Comparison of ENCODE assay signal across 11 cellular contexts in the genomic region with DNA sequence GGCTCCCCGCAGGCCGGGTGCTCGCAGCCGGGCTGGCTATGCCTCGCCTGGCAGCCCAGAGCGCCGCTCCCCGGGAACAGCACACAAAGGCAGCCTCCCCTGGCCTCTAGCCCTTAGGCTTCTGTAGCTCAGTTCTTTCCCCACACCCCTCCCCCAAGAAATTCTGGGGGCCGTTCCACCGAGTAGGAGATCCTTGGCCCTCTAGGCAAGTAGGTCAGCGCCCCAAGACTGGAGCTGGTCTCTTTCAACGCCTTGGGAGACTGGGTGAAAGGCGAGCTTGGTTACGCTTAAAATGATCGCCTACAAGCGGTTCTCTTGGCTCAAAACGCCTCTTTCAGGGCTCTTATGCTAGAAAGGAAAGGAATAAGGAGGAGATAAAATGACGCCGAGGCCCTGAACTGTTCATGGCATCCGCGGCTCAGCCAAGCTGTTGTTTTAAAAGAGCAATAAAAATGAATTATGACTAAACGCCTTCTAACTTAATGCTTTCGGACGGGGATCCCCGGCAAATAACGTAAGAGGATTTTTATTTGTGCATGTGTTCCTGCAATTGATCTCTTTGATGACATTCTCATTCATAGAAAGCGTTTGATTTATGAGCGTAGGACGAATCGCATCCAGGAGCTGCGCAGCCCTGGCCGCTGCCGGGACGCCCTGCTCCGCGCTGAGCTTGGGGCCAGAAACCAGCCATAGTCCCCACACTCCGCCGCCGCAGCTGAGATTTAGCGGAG. TPM values are rescaled to one million over a fixed set of nuclear protein-coding genes. Genes with fewer than 3 reads are reported as not detected.
A peak's percentile ranks its signal among the peaks of the same experiment; 100 is the strongest.
DNase-seq lines count a peak whose midpoint lies in the region; TF ChIP-seq lines count a peak whose summit lies in the region.
"Had no signal": no experiment of that assay in that cellular context is flagged by ENCODE, and none has a peak within 500 bp of the region (broad histone marks: within the 10 kb centered on the region; RNA-seq: fewer than 3 reads in every experiment).

No MANE protein-coding gene starts in this region.

- H4K12ac ChIP-seq in trophoblast cell (ENCODE audit: low read depth, low read length), result no peak overlapping the region

- H3K4me2 ChIP-seq in trophoblast cell (ENCODE audit: low read length), result no peak overlapping the region

- no peaks in the 10 kb centered on the region for H3K79me2 ChIP-seq in trophoblast cell (ENCODE audit: control insufficient read depth, insufficient read depth, low read length, poor library complexity)

- TF ChIP-seq CTCF in Caco-2 (IDR thresholded peaks at IDR 0.05; ENCODE audit: insufficient read depth in 1 of 2, low read depth in 1 of 2, low read length in 1 of 2, severe bottlenecking in 1 of 2, unreplicated experiment in 1 of 2) (no peak), Peyer's patch (IDR thresholded peaks at IDR 0.05) (no peak), fibroblast of pulmonary artery (IDR thresholded peaks at IDR 0.05; ENCODE audit: low read length, missing control alignments) (no peak)

- intact Hi-C loops in Caco-2 (cut with micrococcal nuclease; ENCODE audit: unreplicated experiment), result no loop called here

- H2AK5ac ChIP-seq in trophoblast cell (ENCODE audit: low read length), result no peak overlapping the region

- no peak overlapping the region for H2BK5ac ChIP-seq in trophoblast cell (ENCODE audit: low read depth, low read length, poor library complexity)

- no peak overlapping the region for H3K27ac Mint-ChIP-seq in Caco-2 (ENCODE audit: unreplicated experiment)

- H4K8ac ChIP-seq in trophoblast cell (ENCODE audit: low read depth, low read length), result no peak overlapping the region

- H4K91ac ChIP-seq in trophoblast cell (ENCODE audit: low read depth, low read length), result no peak overlapping the region

- no peak for DNase-seq in Caco-2
- DNase-seq in Peyer's patch, result peak in 2 of 3 donors; percentile 73 to 74
- DNase-seq in fibroblast of pulmonary artery (ENCODE audit: low read depth), result no peak
- DNase-seq in trophoblast cell, result no peak
- no peak for DNase-seq in SKM-1 treated with dmso at 0.1 percent for 144 hours (lab: John Stamatoyannopoulos, UW; ENCODE audit: unreplicated experiment)
- DNase-seq in G401 (ENCODE audit: low spot score), result no peak
- no peak for DNase-seq in NCI-H2081 treated with DMSO at 0.1 percent for 48 hours (lab: John Stamatoyannopoulos, UW)
- no peak for DNase-seq in cerebellum (ENCODE audit: low spot score)
- DNase-seq: activated T-cell treated with anti-CD3 and anti-CD28 coated beads for 4 hours, NCI-H524 treated with DMSO at 0.1 percent for 48 hours had no signal

- H3K23ac ChIP-seq in trophoblast cell (ENCODE audit: low read length), result peak overlapping the region; percentile 40

- H3K27me3 ChIP-seq in Caco-2 (replicated peaks; ENCODE audit: control insufficient read depth, insufficient read depth, low read length) (no peaks in the 10 kb centered on the region), Peyer's patch (no peaks in the 10 kb centered on the region), trophoblast cell (ENCODE audit: insufficient read depth, low read length) (peaks cover 89% of the 10 kb centered on the region)

- TF ChIP-seq POLR2A in Peyer's patch (IDR thresholded peaks at IDR 0.05), result peak in 1 of 2 donors; percentile 48

- H3K18ac ChIP-seq in trophoblast cell (ENCODE audit: low read length), result no peak overlapping the region

- no peak overlapping the region for H2AFZ ChIP-seq in trophoblast cell (ENCODE audit: insufficient read depth, low read length, poor library complexity)

- H3K9ac ChIP-seq in trophoblast cell (ENCODE audit: low read length), result no peak overlapping the region

- H3K14ac ChIP-seq in trophoblast cell (ENCODE audit: low read length), result no peak overlapping the region

- no peaks in the 10 kb centered on the region for H3K27me3 Mint-ChIP-seq in Caco-2 (ENCODE audit: insufficient read depth, unreplicated experiment)

- H3K4me1 ChIP-seq in Caco-2 (peaks cover 10% of the 10 kb centered on the region), Peyer's patch (peaks cover 0 to 30% (median 5%) of the 10 kb centered on the region in 4 donors), trophoblast cell (ENCODE audit: control insufficient read depth in 1 of 2, insufficient read depth in 2 of 2, low read length in 2 of 2) (peaks cover 11 to 12% of the 10 kb centered on the region in 2 experiments)

- H2BK120ac ChIP-seq in trophoblast cell (ENCODE audit: insufficient read depth, low read length, poor library complexity), result no peak overlapping the region

- H3K4me3 ChIP-seq in Caco-2 (ENCODE audit: low read depth, low read length), result no peak overlapping the region
- H3K4me3 ChIP-seq in Peyer's patch, result peak overlapping the region; percentile 9 to 82 (median 46)
- H3K4me3 ChIP-seq in fibroblast of pulmonary artery (replicated peaks; ENCODE audit: low read depth, low read length), result peak overlapping the region; percentile 55
- no peak overlapping the region for H3K4me3 ChIP-seq in trophoblast cell (ENCODE audit: low read depth, low read length)

- no peaks in the 10 kb centered on the region for H3K9me3 ChIP-seq in Caco-2
- no peaks in the 10 kb centered on the region for H3K9me3 ChIP-seq in Peyer's patch
- H3K9me3 ChIP-seq in trophoblast cell (ENCODE audit: insufficient read depth, low read depth, low read length), result peaks cover 16% of the 10 kb centered on the region

- WGBS in trophoblast cell (ENCODE audit: extremely low coverage, insufficient coverage, insufficient read length), result no CpG with 5 or more reads among the region's 40 CpGs

- TSS peak; percentile 5 for BruUV-seq in Caco-2 (replicated peaks; lab: Mats Ljungman, UMichigan)

- no peaks in the 10 kb centered on the region for H3K9me3 Mint-ChIP-seq in Caco-2 (ENCODE audit: unreplicated experiment)

- H3K79me1 ChIP-seq in trophoblast cell (ENCODE audit: low read length), result no peaks in the 10 kb centered on the region

- H3K4me3 Mint-ChIP-seq in Caco-2 (ENCODE audit: unreplicated experiment), result peak overlapping the region; percentile 87

- POLR2A ChIA-PET in Caco-2 (lab: Charles Lee), result no interaction called here

- CTCF ChIA-PET in Caco-2 (lab: Charles Lee), result interaction anchor here (0.7 kb wide), 1 partner anchor 247 kb away, joined by 3 read pairs; no protein-coding TSS in a partner anchor

- H3K36me3 ChIP-seq in Caco-2 (ENCODE audit: control insufficient read depth, insufficient read depth, low read length) (no peaks in the 10 kb centered on the region), Peyer's patch (no peaks in the 10 kb centered on the region), trophoblast cell (ENCODE audit: control insufficient read depth in 1 of 2, insufficient read depth in 2 of 2, low read length in 2 of 2) (no peaks in the 10 kb centered on the region)

- H3K27ac ChIP-seq in Peyer's patch, result peak overlapping the region; percentile 47 to 93 (median 78)
- no peak overlapping the region for H3K27ac ChIP-seq in trophoblast cell (ENCODE audit: low read depth, low read length)

- H2BK12ac ChIP-seq in trophoblast cell (ENCODE audit: low read length), result no peak overlapping the region

- H3K4ac ChIP-seq in trophoblast cell (ENCODE audit: low read depth, low read length), result no peak overlapping the region

- peaks cover 31% of the 10 kb centered on the region for H3K4me1 Mint-ChIP-seq in Caco-2 (ENCODE audit: low read depth, unreplicated experiment)

- H3K36me3 Mint-ChIP-seq in Caco-2 (ENCODE audit: insufficient read depth, unreplicated experiment), result peaks cover 33% of the 10 kb centered on the region

- in situ Hi-C loops in G401 (cut with HindIII; ENCODE audit: low sequenced_read_pairs), result no loop called here

RNA-seq across cellular contexts. Expression of a gene that starts 2.9 kb away (rescaled TPM):
- 18.5 and 18.8 TPM in 2 replicates for total RNA-seq in Caco-2 (2022)
- 1 to 10 TPM; 1.7 to 5.3 (median 1.9) TPM for total RNA-seq in Peyer's patch
- 0.05 and 0.06 TPM in 2 replicates for polyA plus RNA-seq in trophoblast cell (2013)
- total RNA-seq in G401 (2014; rRNA removed; shearing (Covaris generic)), result 11.8 and 15.5 TPM in 2 replicates
- total RNA-seq in cerebellum, result not detected

RNA-seq across cellular contexts. Expression of a gene that starts 3.8 kb away (rescaled TPM):
- total RNA-seq in Caco-2 (2022), result 1.5 and 1.8 TPM in 2 replicates
- 10 to 100 TPM in 1 of 4 donors, 1 to 10 TPM in 3; 4.7 to 24.8 (median 8.9) TPM for total RNA-seq in Peyer's patch
- not detected in 2 replicates for polyA plus RNA-seq in trophoblast cell (2013)
- total RNA-seq in G401 (2014; rRNA removed; shearing (Covaris generic)), result not detected in 2 replicates
- total RNA-seq in cerebellum, result not detected

RNA-seq across cellular contexts. Expression of a gene that starts 31.9 kb away (rescaled TPM):
- total RNA-seq in Caco-2 (2022) (4.8 and 5.5 TPM in 2 replicates), Peyer's patch (10 to 100 TPM in 1 of 4 donors, 1 to 10 TPM in 3; 2.6 to 11.5 (median 5.9) TPM), cerebellum (not detected)
- 0.03 TPM in 1 of 2 replicates, not detected in the other for polyA plus RNA-seq in trophoblast cell (2013)
- not detected in 2 replicates for total RNA-seq in G401 (2014; rRNA removed; shearing (Covaris generic))
- total RNA-seq: mononuclear cell had no signal

RNA-seq across cellular contexts. Expression of a gene that starts 44.8 kb away (rescaled TPM):
- 4.3 and 4.9 TPM in 2 replicates for total RNA-seq in Caco-2 (2022)
- total RNA-seq in Peyer's patch, result 10 to 100 TPM in 3 of 4 donors, 1 to 10 TPM in 1; 8.3 to 24.3 (median 20.1) TPM
- polyA plus RNA-seq in trophoblast cell (2013), result not detected in 2 replicates
- total RNA-seq in G401 (2014; rRNA removed; shearing (Covaris generic)), result 0.81 and 1.6 TPM in 2 replicates
- total RNA-seq in cerebellum, result not detected

RNA-seq across cellular contexts. Expression of a gene that starts 48.9 kb away (rescaled TPM):
- total RNA-seq in Caco-2 (2022) (5.6 and 8.1 TPM in 2 replicates), Peyer's patch (10 to 100 TPM; 18.7 to 45.0 (median 30.7) TPM), cerebellum (not detected)
- polyA plus RNA-seq in trophoblast cell (2013), result not detected in 2 replicates
- total RNA-seq in G401 (2014; rRNA removed; shearing (Covaris generic)), result 5.1 TPM in 1 of 2 replicates, not detected in the other
- total RNA-seq: mononuclear cell had no signal

Comparison
In these comparisons a context has a peak if more than half of its experiments do, and no peak if none do; other contexts are left out.
1. DNase-seq: peak in Peyer's patch (2 of 3); none in Caco-2 (0 of 2), fibroblast of pulmonary artery (single experiment), trophoblast cell (0 of 2), SKM-1 treated with dmso at 0.1 percent for 144 hours (single experiment), G401 (single experiment), NCI-H2081 treated with DMSO at 0.1 percent for 48 hours (single experiment) and cerebellum (single experiment).
2. H3K4me3 ChIP-seq: peak in Peyer's patch (4 of 4) and fibroblast of pulmonary artery (single experiment); none in Caco-2 (single experiment) and trophoblast cell (single experiment).